14 cellular contexts compared by ENCODE assay signal in the genomic region with DNA sequence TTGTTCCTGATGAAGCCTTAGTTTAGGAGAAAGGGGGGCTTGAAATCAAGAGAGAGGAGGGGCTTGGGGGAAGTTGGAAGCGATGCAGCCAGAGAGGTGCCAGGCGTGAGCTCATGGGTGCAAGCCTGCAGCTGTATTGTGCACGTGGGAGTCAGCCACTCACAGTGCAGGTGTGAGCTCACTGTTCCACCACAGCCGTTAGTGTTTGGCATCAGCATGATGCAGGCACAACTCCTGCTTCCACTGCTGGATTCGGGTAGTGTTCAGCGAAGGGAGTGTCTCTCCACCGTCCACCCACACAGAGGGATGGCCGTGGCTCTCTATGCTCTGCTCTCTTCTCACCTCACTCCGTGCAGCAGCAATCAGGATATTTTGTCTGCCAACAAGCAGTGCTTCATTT.
DNase-seq lines count a peak whose midpoint lies in the region; ATAC-seq, FAIRE-seq and TF ChIP-seq lines count a peak whose summit lies in the region.
"Had no signal": no experiment of that assay in that cellular context is flagged by ENCODE, and none has a peak within 500 bp of the region (broad histone marks: within the 10 kb centered on the region; RNA-seq: fewer than 3 reads in every experiment).

No MANE protein-coding gene starts in this region.

- no peak for ATAC-seq in HG02623 (IDR thresholded peaks at IDR 0.05; ENCODE audit: unreplicated experiment)
- no peak for ATAC-seq in HG03175 (IDR thresholded peaks at IDR 0.05; ENCODE audit: unreplicated experiment)
- ATAC-seq: stimulated activated naive B cell treated with anti-CD40 and anti-IgM and Interleukin-4, amounts not matched to agents 10 μg/mL and 1 μg/mL and 100 μg/mL, for 72 hours had no signal

- no peaks in the 10 kb centered on the region for H3K27me3 Mint-ChIP-seq in T-helper 2 cell treated with Interferon-gamma antibody and Interleukin-4, amounts not matched to agents 5 μg/mL and 100 μg/mL, for 36 hours (ENCODE audit: low read depth)
- H3K27me3 Mint-ChIP-seq: naive B cell; stimulated activated naive B cell treated with anti-CD40 and anti-IgM and Interleukin-4, amounts not matched to agents 10 μg/mL and 1 μg/mL and 100 μg/mL, for 72 hours had no signal

- H3K4me3 ChIP-seq in coronary artery: no peak overlapping the region

- H3K4me3 Mint-ChIP-seq in T-helper 2 cell treated with Interferon-gamma antibody and Interleukin-4, amounts not matched to agents 5 μg/mL and 100 μg/mL, for 36 hours: peak overlapping the region; percentile 54
- H3K4me3 Mint-ChIP-seq: stimulated activated naive B cell treated with anti-CD40 and anti-IgM and Interleukin-4, amounts not matched to agents 10 μg/mL and 1 μg/mL and 100 μg/mL, for 72 hours had no signal

- TF ChIP-seq POLR2A in GM12891 (IDR thresholded peaks at IDR 0.05; ENCODE audit: low read depth, low read length): no peak

- TF ChIP-seq CTCF in coronary artery (IDR thresholded peaks at IDR 0.05): no peak

- H3K27ac Mint-ChIP-seq in T-helper 2 cell treated with Interferon-gamma antibody and Interleukin-4, amounts not matched to agents 5 μg/mL and 100 μg/mL, for 36 hours: peak overlapping the region; percentile 74
- H3K27ac Mint-ChIP-seq: stimulated activated naive B cell treated with anti-CD40 and anti-IgM and Interleukin-4, amounts not matched to agents 10 μg/mL and 1 μg/mL and 100 μg/mL, for 72 hours had no signal

- peaks cover 26% of the 10 kb centered on the region for H3K9me3 Mint-ChIP-seq in T-helper 2 cell treated with Interferon-gamma antibody and Interleukin-4, amounts not matched to agents 5 μg/mL and 100 μg/mL, for 36 hours

- H3K27ac ChIP-seq in coronary artery: no peak overlapping the region

- peaks cover 49% of the 10 kb centered on the region for H3K4me1 Mint-ChIP-seq in T-helper 2 cell treated with Interferon-gamma antibody and Interleukin-4, amounts not matched to agents 5 μg/mL and 100 μg/mL, for 36 hours (ENCODE audit: low read depth)

- FAIRE-seq in GM12891 (lab: Jason Lieb, UNC): peak; percentile 9
- FAIRE-seq: D721Med, GM19239 had no signal

- peaks cover 27% of the 10 kb centered on the region for H3K36me3 Mint-ChIP-seq in T-helper 2 cell treated with Interferon-gamma antibody and Interleukin-4, amounts not matched to agents 5 μg/mL and 100 μg/mL, for 36 hours (ENCODE audit: low read depth)

- DNase-seq in GM12891 (ENCODE audit: insufficient read length, low spot score) (no peak), coronary artery (ENCODE audit: low spot score) (peak; percentile 49), putamen (ENCODE audit: low spot score) (peak; percentile 47), KG1 (lab: John Stamatoyannopoulos, UW) (no peak)
- DNase-seq in T-helper 2 cell treated with Interferon-gamma antibody and Interleukin-4, amounts not matched to agents 5 μg/mL and 100 μg/mL, for 36 hours (ENCODE audit: low spot score): no peak
- DNase-seq: GOT3; naive B cell; NCI-H146; NCI-H82; stimulated activated naive B cell treated with anti-CD40 and anti-IgM and Interleukin-4, amounts not matched to agents 10 μg/mL and 1 μg/mL and 100 μg/mL, for 72 hours had no signal

TF ChIP-seq in GM12891, 5 proteins besides CTCF, POLR2A, EP300 and RAD21:
- TF ChIP-seq SPI1 (IDR thresholded peaks at IDR 0.05; ENCODE audit: low read depth, low read length) (no peak), PAX5 (IDR thresholded peaks at IDR 0.05; ENCODE audit: insufficient read depth, low read length, severe bottlenecking) (no peak), POLR2AphosphoS5 (IDR thresholded peaks at IDR 0.05; ENCODE audit: low read depth, low read length) (no peak), TAF1 (IDR thresholded peaks at IDR 0.05; ENCODE audit: low read depth, low read length) (no peak), POU2F2 (IDR thresholded peaks at IDR 0.05; ENCODE audit: low read depth, low read length) (no peak)

Comparison
In these comparisons a context has a peak if more than half of its experiments do, and no peak if none do; other contexts are left out.
1. DNase-seq: peak in coronary artery (single experiment) and putamen (single experiment); none in GM12891 (single experiment), T-helper 2 cell treated with Interferon-gamma antibody and Interleukin-4, amounts not matched to agents 5 μg/mL and 100 μg/mL, for 36 hours (single experiment) and KG1 (single experiment).